In the genomic region with DNA sequence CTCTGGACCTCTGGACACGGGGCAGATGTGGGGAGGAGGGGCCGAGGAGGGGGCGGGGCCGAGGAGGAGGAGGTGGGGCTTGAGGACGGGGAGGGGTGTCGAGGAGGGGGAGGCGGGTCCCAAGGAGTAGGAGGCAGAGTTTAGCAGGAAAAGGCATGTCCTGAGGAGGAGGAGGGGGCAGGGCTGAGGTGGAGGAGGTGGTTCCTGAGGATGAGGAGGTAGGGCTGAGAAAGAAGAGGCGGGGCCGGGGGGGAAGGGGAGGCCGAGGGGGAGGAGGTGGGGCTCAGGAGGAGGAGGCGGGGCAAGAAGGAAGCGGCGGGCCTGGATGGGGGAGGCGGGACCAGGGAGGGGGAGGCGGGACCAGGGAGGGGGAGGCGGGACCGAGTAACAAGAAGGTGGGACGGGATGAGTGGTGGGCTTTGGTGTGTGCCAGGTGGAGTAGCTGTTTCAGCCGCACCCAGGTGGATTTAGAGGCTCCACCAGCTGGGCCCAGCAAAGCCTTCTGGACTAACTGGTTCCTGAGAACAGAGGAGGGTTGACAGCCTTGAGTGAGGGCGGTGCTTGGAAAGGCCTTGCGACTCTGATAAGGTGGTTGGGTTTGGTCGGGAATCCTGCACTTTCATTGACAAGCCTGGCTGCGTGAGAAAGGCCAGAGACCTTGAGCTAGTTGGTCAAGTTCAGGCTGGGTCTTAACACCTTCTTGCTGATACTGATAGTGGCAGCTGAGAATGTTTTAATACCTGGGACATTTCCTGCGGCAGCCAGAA, we compare ENCODE assay signal across 1 cellular context.
A peak's percentile ranks its signal among the peaks of the same experiment; 100 is the strongest.
TF ChIP-seq lines count a peak whose summit lies in the region.

No MANE protein-coding gene starts in this region.

TF ChIP-seq in K562, 482 proteins besides CTCF, POLR2A, EP300 and RAD21 (continues in another document):
- TF ChIP-seq KDM1A (IDR thresholded peaks at IDR 0.05) (peak; percentile 20 to 44; a peak in 3 of 4 replicates), ESRRA (IDR thresholded peaks at IDR 0.05; ENCODE audit: borderline replicate concordance, low read depth) (peak; percentile 34; the same call in 1 of the 2 replicates), PTBP1 (IDR thresholded peaks at IDR 0.05; ENCODE audit: low read depth, low read length) (0 out of 2 replicates have a peak, but pooled peaks have one; percentile 39), ATF7 (IDR thresholded peaks at IDR 0.05) (0 out of 2 replicates have a peak, but pooled peaks have one; percentile 33), RBFOX2 (IDR thresholded peaks at IDR 0.05; ENCODE audit: low read depth, low read length) (peak; percentile 29; the same call in 1 of the 2 replicates), DACH1 (IDR thresholded peaks at IDR 0.05; ENCODE audit: partially characterized antibody) (peak; percentile 32), ELF1 (tag; IDR thresholded peaks at IDR 0.05) (0 out of 2 replicates have a peak, but pooled peaks have one; percentile 27), TBP (optimal IDR thresholded peaks at IDR 0.05; ENCODE audit: low read depth, low read length) (peak; percentile 71), SMARCA4 (IDR thresholded peaks at IDR 0.05) (peak; percentile 53), ZFP1 (CRISPR knock-in tag; IDR thresholded peaks at IDR 0.05) (no peak), ATF1 (CRISPR knock-in tag; IDR thresholded peaks at IDR 0.05) (no peak), ATF1 (tag; IDR thresholded peaks at IDR 0.05) (peak; percentile 17; the same call in 1 of the 2 replicates), C11orf30 (IDR thresholded peaks at IDR 0.05; ENCODE audit: low read depth) (no peak), ZNF785 (CRISPR knock-in tag; IDR thresholded peaks at IDR 0.05) (no peak), CXXC5 (CRISPR knock-in tag; IDR thresholded peaks at IDR 0.05) (peak; percentile 62), GATA2 (CRISPR knock-in tag; IDR thresholded peaks at IDR 0.05) (peak; percentile 22; the same call in 1 of the 2 replicates), POLR2B (IDR thresholded peaks at IDR 0.05; ENCODE audit: low read depth, partially characterized antibody) (no peak), ETV1 (tag; conservative IDR thresholded peaks at IDR 0.05; ENCODE audit: low read depth) (no peak), ZNF561 (CRISPR knock-in tag; conservative IDR thresholded peaks at IDR 0.05) (no peak), CBX3 (IDR thresholded peaks at IDR 0.05; ENCODE audit: borderline replicate concordance in 1 of 2, low read length in 2 of 2) (peak in 1 of 2 experiments; percentile 47; a peak in 2 of 3 replicates), POLR2AphosphoS5 (IDR thresholded peaks at IDR 0.05; ENCODE audit: control insufficient read depth, insufficient read depth, low read depth, low read length) (peak; percentile 74), ELK3 (CRISPR knock-in tag; IDR thresholded peaks at IDR 0.05) (no peak), ZNF263 (CRISPR knock-in tag; IDR thresholded peaks at IDR 0.05; ENCODE audit: borderline replicate concordance) (peak; percentile 80), HNRNPH1 (optimal IDR thresholded peaks at IDR 0.05; ENCODE audit: low read depth, low read length) (no peak), POLR3G (IDR thresholded peaks at IDR 0.05; ENCODE audit: extremely low read depth, insufficient read length, insufficient replicate concordance) (no peak), MTF1 (CRISPR knock-in tag; IDR thresholded peaks at IDR 0.05; ENCODE audit: borderline replicate concordance) (no peak), TEAD4 (IDR thresholded peaks at IDR 0.05; ENCODE audit: low read length) (peak; percentile 88), TEAD4 (CRISPR knock-in tag; IDR thresholded peaks at IDR 0.05; ENCODE audit: borderline replicate concordance) (no peak), TCF3 (CRISPR knock-in tag; IDR thresholded peaks at IDR 0.05) (peak; percentile 80), ZNF134 (CRISPR knock-in tag; conservative IDR thresholded peaks at IDR 0.05) (0 out of 2 replicates have a peak, but pooled peaks have one; percentile 48), TARDBP (IDR thresholded peaks at IDR 0.05) (no peak), GATAD2A (IDR thresholded peaks at IDR 0.05) (0 out of 2 replicates have a peak, but pooled peaks have one; percentile 60), ZFP30 (CRISPR knock-in tag; IDR thresholded peaks at IDR 0.05; ENCODE audit: borderline replicate concordance) (no peak), NFE2 (IDR thresholded peaks at IDR 0.05; ENCODE audit: low read depth) (no peak; the same call in 1 of the 2 replicates), MBD2 (IDR thresholded peaks at IDR 0.05; ENCODE audit: borderline replicate concordance, low read depth) (peak; percentile 2; the same call in 1 of the 2 replicates), ARNT (IDR thresholded peaks at IDR 0.05) (0 out of 4 replicates have a peak, but pooled peaks of 1 of the 2 experiments have one; percentile 42), CHD4 (IDR thresholded peaks at IDR 0.05; ENCODE audit: insufficient read depth, insufficient replicate concordance, low read depth, low read length, poor library complexity, severe bottlenecking) (no peak), MTA2 (IDR thresholded peaks at IDR 0.05; ENCODE audit: low read depth) (peak; percentile 40; the same call in 1 of the 2 replicates), ZBTB7A (IDR thresholded peaks at IDR 0.05; ENCODE audit: borderline replicate concordance, control insufficient read depth, low read depth, low read length) (peak; percentile 24; the same call in 1 of the 2 replicates), NCOR1 (IDR thresholded peaks at IDR 0.05) (peak; percentile 76), MTA3 (IDR thresholded peaks at IDR 0.05; ENCODE audit: borderline replicate concordance) (peak; percentile 48; the same call in 1 of the 2 replicates), SMARCE1 (IDR thresholded peaks at IDR 0.05) (peak; percentile 29; the same call in 1 of the 2 replicates), ZEB2 (IDR thresholded peaks at IDR 0.05) (peak; percentile 65; the same call in 1 of the 2 replicates), DPF2 (IDR thresholded peaks at IDR 0.05) (peak; percentile 83), MNT (conservative IDR thresholded peaks at IDR 0.05) (peak in 1 of 2 experiments; percentile 60; a peak in 2 of 4 replicates), KDM4B (IDR thresholded peaks at IDR 0.05; ENCODE audit: borderline replicate concordance in 2 of 2, low read depth in 1 of 2) (no peak), MCM7 (IDR thresholded peaks at IDR 0.05) (no peak), RBM39 (optimal IDR thresholded peaks at IDR 0.05; ENCODE audit: low read depth, low read length) (no peak), CREM (IDR thresholded peaks at IDR 0.05; ENCODE audit: low read depth) (peak; percentile 30), PML (IDR thresholded peaks at IDR 0.05; ENCODE audit: low read length) (peak; percentile 58; the same call in 1 of the 2 replicates), EGR1 (conservative IDR thresholded peaks at IDR 0.05) (peak; percentile 72), RCOR1 (IDR thresholded peaks at IDR 0.05; ENCODE audit: borderline replicate concordance in 1 of 2, low read depth in 2 of 2, low read length in 2 of 2) (peak in 1 of 2 experiments; percentile 45; a peak in 1 of 4 replicates), HDAC1 (IDR thresholded peaks at IDR 0.05) (peak in 1 of 2 experiments; percentile 16; a peak in 1 of 4 replicates), E2F6 (IDR thresholded peaks at IDR 0.05; ENCODE audit: borderline replicate concordance in 1 of 2, extremely low read depth in 1 of 2, insufficient read depth in 1 of 2, insufficient read length in 1 of 2, low read depth in 1 of 2, low read length in 1 of 2, poor library complexity in 1 of 2, severe bottlenecking in 1 of 2) (peak in 1 of 2 experiments; percentile 48)
- TF ChIP-seq, protein P1, sequence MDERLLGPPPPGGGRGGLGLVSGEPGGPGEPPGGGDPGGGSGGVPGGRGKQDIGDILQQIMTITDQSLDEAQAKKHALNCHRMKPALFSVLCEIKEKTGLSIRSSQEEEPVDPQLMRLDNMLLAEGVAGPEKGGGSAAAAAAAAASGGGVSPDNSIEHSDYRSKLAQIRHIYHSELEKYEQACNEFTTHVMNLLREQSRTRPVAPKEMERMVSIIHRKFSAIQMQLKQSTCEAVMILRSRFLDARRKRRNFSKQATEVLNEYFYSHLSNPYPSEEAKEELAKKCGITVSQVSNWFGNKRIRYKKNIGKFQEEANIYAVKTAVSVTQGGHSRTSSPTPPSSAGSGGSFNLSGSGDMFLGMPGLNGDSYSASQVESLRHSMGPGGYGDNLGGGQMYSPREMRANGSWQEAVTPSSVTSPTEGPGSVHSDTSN (CRISPR knock-in tag; IDR thresholded peaks at IDR 0.05; ENCODE audit: low read depth) = no peak
- TF ChIP-seq, protein P1 (tag; conservative IDR thresholded peaks at IDR 0.05; ENCODE audit: low read depth) = peak; percentile 59
- TF ChIP-seq, protein P2, sequence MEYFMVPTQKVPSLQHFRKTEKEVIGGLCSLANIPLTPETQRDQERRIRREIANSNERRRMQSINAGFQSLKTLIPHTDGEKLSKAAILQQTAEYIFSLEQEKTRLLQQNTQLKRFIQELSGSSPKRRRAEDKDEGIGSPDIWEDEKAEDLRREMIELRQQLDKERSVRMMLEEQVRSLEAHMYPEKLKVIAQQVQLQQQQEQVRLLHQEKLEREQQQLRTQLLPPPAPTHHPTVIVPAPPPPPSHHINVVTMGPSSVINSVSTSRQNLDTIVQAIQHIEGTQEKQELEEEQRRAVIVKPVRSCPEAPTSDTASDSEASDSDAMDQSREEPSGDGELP (CRISPR knock-in tag; IDR thresholded peaks at IDR 0.05; ENCODE audit: borderline replicate concordance) = peak; percentile 82
- TF ChIP-seq, protein P3, sequence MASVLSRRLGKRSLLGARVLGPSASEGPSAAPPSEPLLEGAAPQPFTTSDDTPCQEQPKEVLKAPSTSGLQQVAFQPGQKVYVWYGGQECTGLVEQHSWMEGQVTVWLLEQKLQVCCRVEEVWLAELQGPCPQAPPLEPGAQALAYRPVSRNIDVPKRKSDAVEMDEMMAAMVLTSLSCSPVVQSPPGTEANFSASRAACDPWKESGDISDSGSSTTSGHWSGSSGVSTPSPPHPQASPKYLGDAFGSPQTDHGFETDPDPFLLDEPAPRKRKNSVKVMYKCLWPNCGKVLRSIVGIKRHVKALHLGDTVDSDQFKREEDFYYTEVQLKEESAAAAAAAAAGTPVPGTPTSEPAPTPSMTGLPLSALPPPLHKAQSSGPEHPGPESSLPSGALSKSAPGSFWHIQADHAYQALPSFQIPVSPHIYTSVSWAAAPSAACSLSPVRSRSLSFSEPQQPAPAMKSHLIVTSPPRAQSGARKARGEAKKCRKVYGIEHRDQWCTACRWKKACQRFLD (CRISPR knock-in tag; IDR thresholded peaks at IDR 0.05) = 0 out of 2 replicates have a peak, but pooled peaks have one; percentile 43
- TF ChIP-seq, protein P4, sequence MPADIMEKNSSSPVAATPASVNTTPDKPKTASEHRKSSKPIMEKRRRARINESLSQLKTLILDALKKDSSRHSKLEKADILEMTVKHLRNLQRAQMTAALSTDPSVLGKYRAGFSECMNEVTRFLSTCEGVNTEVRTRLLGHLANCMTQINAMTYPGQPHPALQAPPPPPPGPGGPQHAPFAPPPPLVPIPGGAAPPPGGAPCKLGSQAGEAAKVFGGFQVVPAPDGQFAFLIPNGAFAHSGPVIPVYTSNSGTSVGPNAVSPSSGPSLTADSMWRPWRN (IDR thresholded peaks at IDR 0.05; ENCODE audit: low read depth) = 0 out of 2 replicates have a peak, but pooled peaks have one; percentile 49
- TF ChIP-seq, protein P5, sequence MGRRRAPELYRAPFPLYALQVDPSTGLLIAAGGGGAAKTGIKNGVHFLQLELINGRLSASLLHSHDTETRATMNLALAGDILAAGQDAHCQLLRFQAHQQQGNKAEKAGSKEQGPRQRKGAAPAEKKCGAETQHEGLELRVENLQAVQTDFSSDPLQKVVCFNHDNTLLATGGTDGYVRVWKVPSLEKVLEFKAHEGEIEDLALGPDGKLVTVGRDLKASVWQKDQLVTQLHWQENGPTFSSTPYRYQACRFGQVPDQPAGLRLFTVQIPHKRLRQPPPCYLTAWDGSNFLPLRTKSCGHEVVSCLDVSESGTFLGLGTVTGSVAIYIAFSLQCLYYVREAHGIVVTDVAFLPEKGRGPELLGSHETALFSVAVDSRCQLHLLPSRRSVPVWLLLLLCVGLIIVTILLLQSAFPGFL (CRISPR knock-in tag; IDR thresholded peaks at IDR 0.05) = no peak
